Comparison of ENCODE assay signal across 1 cellular context in the genomic region with DNA sequence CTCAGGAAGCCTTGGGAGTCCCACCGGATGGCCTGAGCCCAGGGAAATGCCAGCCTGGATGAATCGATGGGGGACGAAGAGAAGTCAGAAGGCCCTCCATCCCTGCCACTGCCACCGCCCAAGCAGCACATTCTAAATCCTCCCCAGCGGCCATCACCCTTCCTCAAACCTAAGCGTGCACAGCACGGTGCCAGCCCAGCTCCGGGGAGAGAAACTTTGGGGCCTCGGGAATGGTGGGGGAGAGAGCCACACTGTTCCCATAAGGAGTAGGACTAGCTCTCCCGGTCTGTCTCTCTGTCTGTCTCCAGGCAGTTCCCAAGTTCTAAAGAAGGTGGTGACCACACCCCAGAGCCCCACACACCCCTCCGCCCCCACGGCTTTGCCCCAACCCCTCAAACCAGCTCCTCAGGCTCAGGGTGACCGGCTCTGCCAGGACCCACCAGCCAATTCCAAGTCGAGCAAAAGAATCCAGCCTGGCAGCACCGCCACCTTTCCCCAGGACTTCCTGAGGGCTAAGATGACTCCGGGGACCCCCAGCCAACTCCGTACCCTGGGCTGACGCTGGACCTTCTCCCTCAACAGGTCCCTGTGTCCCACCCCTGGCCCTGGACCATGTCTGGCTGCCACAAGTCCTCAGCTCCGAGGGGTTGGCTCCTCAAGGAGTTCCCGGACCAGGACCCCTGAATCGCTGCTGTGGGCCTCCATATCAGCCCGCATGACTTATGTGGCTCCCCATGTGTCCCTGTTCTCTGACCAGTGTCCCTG.
TF ChIP-seq lines count a peak whose summit lies in the region.

No MANE protein-coding gene starts in this region.

TF ChIP-seq in HCT116, 20 proteins besides CTCF, POLR2A, EP300 and RAD21:
- TF ChIP-seq SRF (IDR thresholded peaks at IDR 0.05; ENCODE audit: low read depth): no peak
- TF ChIP-seq, protein P1, sequence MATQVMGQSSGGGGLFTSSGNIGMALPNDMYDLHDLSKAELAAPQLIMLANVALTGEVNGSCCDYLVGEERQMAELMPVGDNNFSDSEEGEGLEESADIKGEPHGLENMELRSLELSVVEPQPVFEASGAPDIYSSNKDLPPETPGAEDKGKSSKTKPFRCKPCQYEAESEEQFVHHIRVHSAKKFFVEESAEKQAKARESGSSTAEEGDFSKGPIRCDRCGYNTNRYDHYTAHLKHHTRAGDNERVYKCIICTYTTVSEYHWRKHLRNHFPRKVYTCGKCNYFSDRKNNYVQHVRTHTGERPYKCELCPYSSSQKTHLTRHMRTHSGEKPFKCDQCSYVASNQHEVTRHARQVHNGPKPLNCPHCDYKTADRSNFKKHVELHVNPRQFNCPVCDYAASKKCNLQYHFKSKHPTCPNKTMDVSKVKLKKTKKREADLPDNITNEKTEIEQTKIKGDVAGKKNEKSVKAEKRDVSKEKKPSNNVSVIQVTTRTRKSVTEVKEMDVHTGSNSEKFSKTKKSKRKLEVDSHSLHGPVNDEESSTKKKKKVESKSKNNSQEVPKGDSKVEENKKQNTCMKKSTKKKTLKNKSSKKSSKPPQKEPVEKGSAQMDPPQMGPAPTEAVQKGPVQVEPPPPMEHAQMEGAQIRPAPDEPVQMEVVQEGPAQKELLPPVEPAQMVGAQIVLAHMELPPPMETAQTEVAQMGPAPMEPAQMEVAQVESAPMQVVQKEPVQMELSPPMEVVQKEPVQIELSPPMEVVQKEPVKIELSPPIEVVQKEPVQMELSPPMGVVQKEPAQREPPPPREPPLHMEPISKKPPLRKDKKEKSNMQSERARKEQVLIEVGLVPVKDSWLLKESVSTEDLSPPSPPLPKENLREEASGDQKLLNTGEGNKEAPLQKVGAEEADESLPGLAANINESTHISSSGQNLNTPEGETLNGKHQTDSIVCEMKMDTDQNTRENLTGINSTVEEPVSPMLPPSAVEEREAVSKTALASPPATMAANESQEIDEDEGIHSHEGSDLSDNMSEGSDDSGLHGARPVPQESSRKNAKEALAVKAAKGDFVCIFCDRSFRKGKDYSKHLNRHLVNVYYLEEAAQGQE (IDR thresholded peaks at IDR 0.05; ENCODE audit: low read depth): no peak
- no peak for TF ChIP-seq SP1 (IDR thresholded peaks at IDR 0.05; ENCODE audit: low read depth)
- no peak for TF ChIP-seq JUND (IDR thresholded peaks at IDR 0.05)
- TF ChIP-seq EGR1 (IDR thresholded peaks at IDR 0.05; ENCODE audit: low read depth): no peak
- TF ChIP-seq YY1 (IDR thresholded peaks at IDR 0.05; ENCODE audit: extremely low read depth, insufficient replicate concordance, low read depth, low read length): no peak
- no peak for TF ChIP-seq EZH2 (IDR thresholded peaks at IDR 0.05)
- TF ChIP-seq POLR2AphosphoS5 (IDR thresholded peaks at IDR 0.05; ENCODE audit: low read depth, low read length): no peak; the same call in 1 of the 2 replicates
- no peak for TF ChIP-seq TCF7L2 (IDR thresholded peaks at IDR 0.05; ENCODE audit: borderline replicate concordance, extremely low read depth, insufficient read depth, insufficient read length)
TF ChIP-seq in HCT116: peak in this region for 0.
